In genomic region chr2:58893645-58894336, GRCh38 we compare ENCODE assay signal across 11 cellular contexts.
"Had no signal": no experiment of that assay in that cellular context is flagged by ENCODE, and none has a peak within 500 bp of the region (broad histone marks: within the 10 kb centered on the region; RNA-seq: fewer than 3 reads in every experiment).

No MANE protein-coding gene starts in this region.

- H3K4me3 ChIP-seq: left lung, skin epidermis, tibial artery, uterus had no signal

- H3K27ac ChIP-seq: left lung, skin epidermis, tibial artery, uterus had no signal

- H3K36me3 ChIP-seq: left lung, tibial artery, uterus had no signal

- H3K9me3 ChIP-seq: left lung, tibial artery, uterus had no signal

- H3K27me3 ChIP-seq: left lung, tibial artery, uterus had no signal

- ATAC-seq: left lung had no signal

- H3K4me1 ChIP-seq: left lung, uterus had no signal

- DNase-seq: activated B cell treated with CpG ODN at 0.5 μM for 24 hours; activated CD4-positive, alpha-beta T cell treated with anti-CD3 and anti-CD28 coated beads, Interleukin-2, amount 10 ng/mL, durations not matched to agents 7 days and 5 days; activated naive CD4-positive, alpha-beta T cell treated with anti-CD3 and anti-CD28 coated beads, Interleukin-2, amount 50 U/mL, for 16 hours; dermis blood vessel endothelial cell; glutamatergic neuron; islet precursor cell; left lung; mesendoderm; tibial artery; uterus had no signal

- H3K4me3 Mint-ChIP-seq: activated B cell treated with CpG ODN at 0.5 μM for 24 hours; activated CD4-positive, alpha-beta T cell treated with anti-CD3 and anti-CD28 coated beads, Interleukin-2, amount 10 ng/mL, durations not matched to agents 7 days and 5 days had no signal

- H3K9me3 Mint-ChIP-seq: activated B cell treated with CpG ODN at 0.5 μM for 24 hours; activated CD4-positive, alpha-beta T cell treated with anti-CD3 and anti-CD28 coated beads, Interleukin-2, amount 10 ng/mL, durations not matched to agents 7 days and 5 days had no signal

- H3K27ac Mint-ChIP-seq: activated B cell treated with CpG ODN at 0.5 μM for 24 hours; activated CD4-positive, alpha-beta T cell treated with anti-CD3 and anti-CD28 coated beads, Interleukin-2, amount 10 ng/mL, durations not matched to agents 7 days and 5 days had no signal

- H3K4me1 Mint-ChIP-seq: activated B cell treated with CpG ODN at 0.5 μM for 24 hours; activated CD4-positive, alpha-beta T cell treated with anti-CD3 and anti-CD28 coated beads, Interleukin-2, amount 10 ng/mL, durations not matched to agents 7 days and 5 days had no signal
